ENCODE assay signal across 17 cellular contexts in the genomic region with DNA sequence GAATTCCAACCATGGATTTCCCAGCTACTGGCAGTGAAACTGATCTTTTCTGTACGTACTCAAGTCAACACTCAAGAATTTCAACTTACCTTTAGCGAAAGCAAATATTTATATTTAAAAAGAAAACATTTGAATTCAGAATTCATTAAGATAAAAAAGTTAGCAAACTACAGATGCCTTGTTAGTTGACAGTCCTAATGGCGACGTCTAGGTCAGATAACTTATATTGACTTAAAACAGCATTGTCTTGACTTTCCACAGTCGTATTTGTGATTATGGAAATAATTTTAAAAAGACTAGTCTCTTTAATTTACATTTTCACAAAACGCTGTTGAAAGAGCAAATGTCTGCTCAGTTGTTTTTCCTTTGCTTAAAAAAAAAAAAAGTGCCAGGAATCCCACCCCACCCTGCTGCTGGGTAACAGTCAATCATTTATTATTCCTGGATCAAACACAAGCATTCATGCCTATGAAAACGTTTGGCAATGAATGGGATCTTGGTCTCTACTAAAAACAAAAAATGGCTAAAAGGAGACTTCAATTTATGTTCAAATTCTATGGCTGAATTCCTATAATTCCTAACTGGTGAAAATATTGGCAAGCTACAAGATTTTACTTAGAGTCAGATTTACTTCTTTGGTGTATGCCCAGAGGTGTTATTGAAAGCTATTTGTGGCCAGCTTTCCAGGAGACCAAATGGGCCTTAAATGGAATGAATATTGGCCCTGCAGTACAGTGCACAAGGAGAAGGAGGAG. TPM values are rescaled to one million over a fixed set of nuclear protein-coding genes. Genes with fewer than 3 reads are reported as not detected.
DNase-seq lines count a peak whose midpoint lies in the region; ATAC-seq lines count a peak whose summit lies in the region.
"Had no signal": no experiment of that assay in that cellular context is flagged by ENCODE, and none has a peak within 500 bp of the region (broad histone marks: within the 10 kb centered on the region; RNA-seq: fewer than 3 reads in every experiment).

No MANE protein-coding gene starts in this region.

- no peak overlapping the region for H3K4me3 ChIP-seq in skeletal muscle satellite cell (ENCODE audit: low read length)
- H3K4me3 ChIP-seq: body of pancreas, prostate gland, upper lobe of left lung had no signal

- H3K9ac ChIP-seq in skeletal muscle satellite cell (ENCODE audit: low read depth, low read length) = peak overlapping the region; percentile 69

- H3K27me3 ChIP-seq in skeletal muscle satellite cell (ENCODE audit: control insufficient read depth, insufficient read depth, low read length) = no peaks in the 10 kb centered on the region
- H3K27me3 ChIP-seq: body of pancreas, upper lobe of left lung had no signal

- peaks cover 5% of the 10 kb centered on the region for H3K9me3 ChIP-seq in skeletal muscle satellite cell (replicated peaks; ENCODE audit: low read length)
- H3K9me3 ChIP-seq: body of pancreas, prostate gland, upper lobe of left lung had no signal

- H3K36me3 ChIP-seq in skeletal muscle satellite cell (ENCODE audit: insufficient read depth, low read length) = no peaks in the 10 kb centered on the region
- H3K36me3 ChIP-seq: prostate gland, upper lobe of left lung had no signal

- H3K4me2 ChIP-seq in skeletal muscle satellite cell (ENCODE audit: low read length) = peak overlapping the region; percentile 38

- DNase-seq in COLO829 (ENCODE audit: low spot score) (peak; percentile 90), NCI-H446 treated with DMSO at 0.1 percent for 48 hours (lab: John Stamatoyannopoulos, UW) (peak; percentile 26), fibroblast of gingiva (ENCODE audit: low read depth) (peak; percentile 86), DMS 273 treated with DMSO at 0.1 percent for 48 hours (lab: John Stamatoyannopoulos, UW) (no peak), NCI-H2081 treated with DMSO at 0.1 percent for 48 hours (lab: John Stamatoyannopoulos, UW) (no peak)
- no peak for DNase-seq in activated CD4-positive, alpha-beta T cell treated with anti-CD3 and anti-CD28 coated beads for 48 hours
- DNase-seq: activated CD4-positive, alpha-beta memory T cell treated with anti-CD3 and anti-CD28 coated beads, Interleukin-2, amount 10 ng/mL, durations not matched to agents 7 days and 5 days; body of pancreas; effector memory CD4-positive, alpha-beta T cell; left colon; NCI-H187 treated with DMSO at 0.1 percent for 48 hours; NCI-H774; Right ventricle myocardium superior; upper lobe of left lung had no signal

- no peak for ATAC-seq in GM19467 (IDR thresholded peaks at IDR 0.05; ENCODE audit: unreplicated experiment)
- ATAC-seq: body of pancreas, left colon had no signal

- peaks cover 47% of the 10 kb centered on the region for H3K4me1 ChIP-seq in skeletal muscle satellite cell (ENCODE audit: control insufficient read depth, insufficient read depth, low read length)
- H3K4me1 ChIP-seq: body of pancreas, prostate gland had no signal

RNA-seq across cellular contexts. Expression of gene OR2S2, which starts 22.0 kb away (rescaled TPM):
- not detected in 2 replicates for total RNA-seq in skeletal muscle satellite cell (2012; rRNA removed)
- total RNA-seq: activated CD4-positive, alpha-beta memory T cell treated with anti-CD3 and anti-CD28 coated beads, Interleukin-2, amount 10 ng/mL, durations not matched to agents 7 days and 5 days; body of pancreas; left colon; prostate gland; Right ventricle myocardium superior; upper lobe of left lung had no signal

RNA-seq across cellular contexts. Expression of gene SPAAR, which starts 26.6 kb away (rescaled TPM):
- 0.76 and 1.5 TPM in 2 replicates for total RNA-seq in skeletal muscle satellite cell (2012; rRNA removed)
- total RNA-seq: activated CD4-positive, alpha-beta memory T cell treated with anti-CD3 and anti-CD28 coated beads, Interleukin-2, amount 10 ng/mL, durations not matched to agents 7 days and 5 days had no signal

RNA-seq across cellular contexts. Expression of gene HRCT1, which starts 29.9 kb away (rescaled TPM):
- 0.25 and 2.4 TPM in 2 replicates for total RNA-seq in skeletal muscle satellite cell (2012; rRNA removed)
- total RNA-seq: activated CD4-positive, alpha-beta memory T cell treated with anti-CD3 and anti-CD28 coated beads, Interleukin-2, amount 10 ng/mL, durations not matched to agents 7 days and 5 days had no signal

Comparison
In these comparisons a context has a peak if more than half of its experiments do, and no peak if none do; other contexts are left out.
1. DNase-seq: peak in COLO829 (single experiment), NCI-H446 treated with DMSO at 0.1 percent for 48 hours (single experiment) and fibroblast of gingiva (single experiment); none in DMS 273 treated with DMSO at 0.1 percent for 48 hours (single experiment), NCI-H2081 treated with DMSO at 0.1 percent for 48 hours (single experiment) and activated CD4-positive, alpha-beta T cell treated with anti-CD3 and anti-CD28 coated beads for 48 hours (single experiment).